Comparison of ENCODE assay signal across 1 cellular context in the genomic region with DNA sequence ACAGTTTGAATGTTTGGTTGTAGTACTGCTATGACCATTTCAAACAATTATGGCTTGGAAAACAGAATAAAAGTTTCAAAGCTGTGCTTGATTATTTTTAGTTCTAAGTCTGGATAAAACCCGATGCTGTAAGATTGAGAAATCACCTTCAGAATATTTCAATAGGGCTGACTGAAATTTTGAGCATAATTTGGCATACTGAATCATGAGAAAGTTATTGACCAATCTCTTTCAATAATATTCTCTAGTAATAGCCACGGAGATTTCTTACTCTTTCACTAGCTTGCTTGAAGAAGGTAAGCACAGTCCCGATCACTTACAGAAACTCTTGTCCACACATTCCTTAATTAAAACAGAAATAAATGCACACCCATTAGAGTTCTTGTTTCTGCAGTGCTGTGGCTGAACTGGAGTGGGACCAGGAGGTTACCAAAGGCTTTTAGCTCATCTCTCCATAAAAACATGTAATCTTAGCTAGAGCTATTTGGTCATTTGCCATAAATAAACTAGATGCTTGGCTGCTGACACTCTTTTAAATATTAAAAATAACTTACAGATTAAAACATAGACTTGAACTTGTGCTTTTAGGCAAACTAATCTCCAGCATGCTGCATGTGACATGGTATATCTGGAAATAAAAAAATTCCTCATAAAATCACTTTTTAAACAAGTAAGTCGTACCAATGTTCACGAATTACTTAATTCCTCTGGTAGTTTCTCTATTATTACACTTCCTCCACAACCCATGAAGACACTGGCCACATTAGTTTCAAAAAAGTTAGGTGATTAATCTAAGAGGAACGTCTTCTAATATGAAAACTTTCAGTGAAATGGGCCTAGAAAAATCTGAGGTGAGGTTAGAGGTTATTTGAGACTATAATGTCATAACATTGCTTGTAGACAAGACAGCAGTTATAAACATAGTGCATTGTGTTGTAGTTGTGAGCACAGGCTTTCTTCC.
TF ChIP-seq lines count a peak whose summit lies in the region.

No MANE protein-coding gene starts in this region.

TF ChIP-seq in IMR-90, 13 proteins besides CTCF, POLR2A, EP300 and RAD21 (continued from another document):
- TF ChIP-seq NFE2L2 (IDR thresholded peaks at IDR 0.05; ENCODE audit: low read depth, low read length) (no peak), CHD1 (IDR thresholded peaks at IDR 0.05; ENCODE audit: low read depth, low read length) (no peak), MAZ (IDR thresholded peaks at IDR 0.05; ENCODE audit: borderline replicate concordance, low read depth, low read length) (no peak), RCOR1 (IDR thresholded peaks at IDR 0.05; ENCODE audit: insufficient replicate concordance, low read length) (no peak)
- TF ChIP-seq, protein P1, sequence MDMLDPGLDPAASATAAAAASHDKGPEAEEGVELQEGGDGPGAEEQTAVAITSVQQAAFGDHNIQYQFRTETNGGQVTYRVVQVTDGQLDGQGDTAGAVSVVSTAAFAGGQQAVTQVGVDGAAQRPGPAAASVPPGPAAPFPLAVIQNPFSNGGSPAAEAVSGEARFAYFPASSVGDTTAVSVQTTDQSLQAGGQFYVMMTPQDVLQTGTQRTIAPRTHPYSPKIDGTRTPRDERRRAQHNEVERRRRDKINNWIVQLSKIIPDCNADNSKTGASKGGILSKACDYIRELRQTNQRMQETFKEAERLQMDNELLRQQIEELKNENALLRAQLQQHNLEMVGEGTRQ (IDR thresholded peaks at IDR 0.05; ENCODE audit: low read depth, low read length): no peak
TF ChIP-seq in IMR-90: peak in this region for 0.
